8 cellular contexts compared by ENCODE assay signal in the genomic region with DNA sequence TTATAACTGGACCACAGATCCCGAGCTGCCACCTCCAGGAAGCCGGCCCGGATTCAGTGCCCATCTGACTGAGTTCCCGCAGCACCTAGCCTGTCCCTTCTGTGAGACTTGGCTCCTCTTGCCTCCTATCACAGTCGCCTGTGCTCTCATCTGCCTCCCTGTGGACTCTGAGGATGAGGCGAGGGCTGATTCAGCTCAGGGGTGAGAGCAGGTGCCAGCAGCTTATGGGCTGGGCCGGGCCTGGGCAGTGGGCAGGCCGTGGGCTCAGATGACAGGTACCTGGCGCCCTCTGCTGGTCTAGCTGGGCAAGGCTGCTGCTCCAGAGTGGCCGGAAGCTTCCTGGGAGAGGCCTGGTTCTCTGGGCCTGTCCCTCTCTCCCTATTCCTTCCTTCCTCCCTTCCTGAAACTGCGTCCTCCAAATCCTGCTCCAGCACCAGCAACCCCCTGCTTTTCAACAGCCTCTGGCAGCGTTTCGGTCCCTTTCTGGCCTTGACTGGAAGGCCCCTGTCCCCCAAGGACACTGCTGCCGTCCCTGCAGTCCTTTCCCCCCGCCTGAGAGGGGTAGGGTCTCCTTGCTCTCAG. TPM values are rescaled to one million over a fixed set of nuclear protein-coding genes. Genes with fewer than 3 reads are reported as not detected.
A peak's percentile ranks its signal among the peaks of the same experiment; 100 is the strongest.
DNase-seq lines count a peak whose midpoint lies in the region; ATAC-seq and TF ChIP-seq lines count a peak whose summit lies in the region.

No MANE protein-coding gene starts in this region.

- no peaks in the 10 kb centered on the region for H3K9me3 ChIP-seq in T-helper 17 cell (ENCODE audit: control insufficient read depth, low read length, poor library complexity, severe bottlenecking)
- H3K9me3 ChIP-seq in hepatocyte (ENCODE audit: low read depth), result no peaks in the 10 kb centered on the region
- no peaks in the 10 kb centered on the region for H3K9me3 ChIP-seq in gastrocnemius medialis

- H3K4me3 ChIP-seq in astrocyte of the cerebellum (ENCODE audit: low read depth, low read length) (no peak overlapping the region), hepatocyte (no peak overlapping the region), gastrocnemius medialis (no peak overlapping the region)

- no peaks in the 10 kb centered on the region for H3K9me2 ChIP-seq in hepatocyte (replicated peaks; ENCODE audit: insufficient read depth)

- peaks cover 12% of the 10 kb centered on the region for H3K4me1 Mint-ChIP-seq in T-helper 17 cell

- H3K79me2 ChIP-seq in hepatocyte, result no peaks in the 10 kb centered on the region

- peaks cover 56% of the 10 kb centered on the region for H3K27me3 Mint-ChIP-seq in T-helper 17 cell

- H3K27ac Mint-ChIP-seq in T-helper 17 cell, result no peak overlapping the region

- TF ChIP-seq CTCF in astrocyte of the cerebellum (IDR thresholded peaks at IDR 0.05; ENCODE audit: low read depth, low read length, missing control alignments) (peak; percentile 94), hepatocyte (IDR thresholded peaks at IDR 0.05; ENCODE audit: poor library complexity) (peak; percentile 92), gastrocnemius medialis (IDR thresholded peaks at IDR 0.05 in 4 of 5, conservative IDR thresholded peaks at IDR 0.05 in 1 of 5) (peak; percentile 63 to 86 (median 76))

- in situ Hi-C loops in astrocyte of the cerebellum (cut with HindIII; ENCODE audit: low sequenced_read_pairs) (no loop called here), gastrocnemius medialis (cut with MboI; ENCODE audit: low sequenced_read_pairs in 4 of 4) (no loop called here)

- H3K27ac ChIP-seq in hepatocyte, result no peak overlapping the region
- no peak overlapping the region for H3K27ac ChIP-seq in gastrocnemius medialis

- ATAC-seq in HG02610 (IDR thresholded peaks at IDR 0.05; ENCODE audit: unreplicated experiment) (peak; percentile 56), T-helper 17 cell (peak; percentile 94), gastrocnemius medialis (peak; percentile 92 to 97), HG03025 (IDR thresholded peaks at IDR 0.05; ENCODE audit: low FRiP score, unreplicated experiment) (no peak)

- H3K36me3 ChIP-seq in hepatocyte (replicated peaks; ENCODE audit: insufficient read depth, low read depth), result no peaks in the 10 kb centered on the region
- no peaks in the 10 kb centered on the region for H3K36me3 ChIP-seq in gastrocnemius medialis

- TF ChIP-seq POLR2A in gastrocnemius medialis (IDR thresholded peaks at IDR 0.05), result no peak

- no peaks in the 10 kb centered on the region for H4K20me1 ChIP-seq in hepatocyte (ENCODE audit: insufficient read depth, poor library complexity, severe bottlenecking)

- H3K4me1 ChIP-seq in hepatocyte (ENCODE audit: insufficient read depth) (no peaks in the 10 kb centered on the region), gastrocnemius medialis (no peaks in the 10 kb centered on the region)

- intact Hi-C loops in gastrocnemius medialis (cut with DNase I; ENCODE audit: low total_unique reads), result loop anchor here (1.0 kb wide), 1 partner anchor 72 kb away; no protein-coding TSS in a partner anchor

- H3K4me3 Mint-ChIP-seq in T-helper 17 cell, result no peak overlapping the region

- H3K27me3 ChIP-seq in hepatocyte, result no peaks in the 10 kb centered on the region
- H3K27me3 ChIP-seq in gastrocnemius medialis, result no peaks in the 10 kb centered on the region

- 46% methylated on average over 14 of the region's 15 CpGs for WGBS in hepatocyte (ENCODE audit: low lambda C conversion rate, missing lambda C conversion rate)

- DNase-seq in ELR (ENCODE audit: low read depth) (peak; percentile 93), NCI-H1694 (lab: John Stamatoyannopoulos, UW) (peak; percentile 84), T-helper 17 cell (peak; percentile 31 to 55 (median 48)), astrocyte of the cerebellum (ENCODE audit: low read depth) (peak; percentile 74), hepatocyte (ENCODE audit: low spot score) (peak; percentile 94), gastrocnemius medialis (peak; percentile 52 to 79)

- no peak overlapping the region for H3K4me2 ChIP-seq in hepatocyte

- no peaks in the 10 kb centered on the region for H3K36me3 Mint-ChIP-seq in T-helper 17 cell (ENCODE audit: low read depth)

- H2AFZ ChIP-seq in hepatocyte, result peak overlapping the region; percentile 75

RNA-seq across cellular contexts. Expression of gene PCSK9, which starts 17.3 kb away (rescaled TPM):
- total RNA-seq in T-helper 17 cell (not detected), hepatocyte (20.3 and 23.5 TPM in 2 replicates), gastrocnemius medialis (under 1 TPM in 1 of 4 donors, not detected in 3; 0.07 TPM)
- 23.5 and 31.4 TPM in 2 replicates for polyA plus RNA-seq in hepatocyte

RNA-seq across cellular contexts. Expression of gene BSND, which starts 23.3 kb away (rescaled TPM):
- under 1 TPM in 1 of 2 donors, not detected in 1; 0.07 TPM for total RNA-seq in T-helper 17 cell
- 0.23 TPM in 1 of 2 replicates, not detected in the other for total RNA-seq in hepatocyte
- polyA plus RNA-seq in hepatocyte, result 0.18 and 0.21 TPM in 2 replicates
- total RNA-seq in gastrocnemius medialis, result not detected

RNA-seq across cellular contexts. Expression of gene TMEM61, which starts 41.6 kb away (rescaled TPM):
- not detected for total RNA-seq in T-helper 17 cell
- total RNA-seq in hepatocyte, result 0.90 TPM in 1 of 2 replicates, not detected in the other
- polyA plus RNA-seq in hepatocyte, result 0.22 and 0.99 TPM in 2 replicates
- total RNA-seq in gastrocnemius medialis, result under 1 TPM in 1 of 4 donors, not detected in 3; 0.58 TPM

Comparison
In these comparisons a context has a peak if more than half of its experiments do, and no peak if none do; other contexts are left out.
1. RNA of gene PCSK9, which starts 17.3 kb away (total RNA-seq): 20.3 to 23.5 TPM in hepatocyte; not detected in T-helper 17 cell and 0.07 TPM in gastrocnemius medialis; every median in the first group is over 10 times any median in the second.
2. Peak in every context shown above with its lines, with median percentiles within 50 percentile points of each other: DNase-seq and CTCF ChIP-seq.